ENCODE assay signal across 1 cellular context in the genomic region with DNA sequence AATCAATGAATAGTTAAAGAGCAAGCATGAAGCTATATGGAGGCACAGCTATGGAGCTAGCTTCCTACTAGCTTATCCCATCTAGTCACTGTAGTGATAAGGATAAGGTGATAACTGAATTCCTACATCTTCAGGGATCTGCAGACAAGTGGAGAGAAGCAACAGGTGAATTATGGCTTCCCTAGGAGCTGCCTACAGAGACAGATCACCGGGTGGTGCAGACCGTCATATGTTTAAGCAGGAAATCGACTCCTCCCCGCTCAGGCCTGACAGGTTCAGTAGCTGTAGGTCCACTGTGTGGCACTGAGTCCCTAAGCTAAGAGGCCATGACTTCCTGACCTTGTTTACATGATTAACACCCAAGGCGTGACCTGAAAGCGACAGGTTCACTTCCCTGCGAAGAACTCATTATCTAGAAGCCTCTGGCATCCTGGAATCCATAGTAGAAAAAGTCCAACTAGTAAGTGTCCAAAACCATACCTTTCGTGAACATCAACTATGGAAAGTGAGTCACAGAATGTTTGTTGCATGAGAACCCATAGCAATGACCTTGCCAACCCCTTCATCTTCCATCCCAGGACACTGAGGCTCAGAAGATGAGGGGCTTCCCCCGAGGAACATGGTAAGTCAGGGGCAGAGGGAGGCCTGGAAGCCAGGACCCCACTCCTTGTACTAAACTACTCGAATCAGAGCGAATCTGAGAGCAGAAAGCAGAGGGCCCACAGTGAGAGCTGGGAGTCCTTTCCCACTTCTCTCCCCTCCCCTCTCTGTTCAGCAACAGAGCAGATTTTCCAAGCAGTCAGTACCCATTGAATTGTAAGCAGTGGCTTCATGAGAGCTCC.
TF ChIP-seq lines count a peak whose summit lies in the region.

No MANE protein-coding gene starts in this region.

TF ChIP-seq in HEK293, 187 proteins besides CTCF, POLR2A, EP300 and RAD21 (continued from another document):
- TF ChIP-seq SCRT1 (tag by site-specific recombination; IDR thresholded peaks at IDR 0.05; ENCODE audit: borderline replicate concordance), result 0 out of 2 replicates have a peak, but pooled peaks have one; percentile 32
- TF ChIP-seq ZNF843 (tag by site-specific recombination; IDR thresholded peaks at IDR 0.05), result no peak
- TF ChIP-seq, protein P1, sequence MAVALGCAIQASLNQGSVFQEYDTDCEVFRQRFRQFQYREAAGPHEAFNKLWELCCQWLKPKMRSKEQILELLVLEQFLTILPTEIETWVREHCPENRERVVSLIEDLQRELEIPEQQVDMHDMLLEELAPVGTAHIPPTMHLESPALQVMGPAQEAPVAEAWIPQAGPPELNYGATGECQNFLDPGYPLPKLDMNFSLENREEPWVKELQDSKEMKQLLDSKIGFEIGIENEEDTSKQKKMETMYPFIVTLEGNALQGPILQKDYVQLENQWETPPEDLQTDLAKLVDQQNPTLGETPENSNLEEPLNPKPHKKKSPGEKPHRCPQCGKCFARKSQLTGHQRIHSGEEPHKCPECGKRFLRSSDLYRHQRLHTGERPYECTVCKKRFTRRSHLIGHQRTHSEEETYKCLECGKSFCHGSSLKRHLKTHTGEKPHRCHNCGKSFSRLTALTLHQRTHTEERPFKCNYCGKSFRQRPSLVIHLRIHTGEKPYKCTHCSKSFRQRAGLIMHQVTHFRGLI (tag by site-specific recombination; IDR thresholded peaks at IDR 0.05), result no peak
- TF ChIP-seq ZNF292 (tag by site-specific recombination; IDR thresholded peaks at IDR 0.05; ENCODE audit: borderline replicate concordance, low read depth), result no peak
- TF ChIP-seq, protein P2, sequence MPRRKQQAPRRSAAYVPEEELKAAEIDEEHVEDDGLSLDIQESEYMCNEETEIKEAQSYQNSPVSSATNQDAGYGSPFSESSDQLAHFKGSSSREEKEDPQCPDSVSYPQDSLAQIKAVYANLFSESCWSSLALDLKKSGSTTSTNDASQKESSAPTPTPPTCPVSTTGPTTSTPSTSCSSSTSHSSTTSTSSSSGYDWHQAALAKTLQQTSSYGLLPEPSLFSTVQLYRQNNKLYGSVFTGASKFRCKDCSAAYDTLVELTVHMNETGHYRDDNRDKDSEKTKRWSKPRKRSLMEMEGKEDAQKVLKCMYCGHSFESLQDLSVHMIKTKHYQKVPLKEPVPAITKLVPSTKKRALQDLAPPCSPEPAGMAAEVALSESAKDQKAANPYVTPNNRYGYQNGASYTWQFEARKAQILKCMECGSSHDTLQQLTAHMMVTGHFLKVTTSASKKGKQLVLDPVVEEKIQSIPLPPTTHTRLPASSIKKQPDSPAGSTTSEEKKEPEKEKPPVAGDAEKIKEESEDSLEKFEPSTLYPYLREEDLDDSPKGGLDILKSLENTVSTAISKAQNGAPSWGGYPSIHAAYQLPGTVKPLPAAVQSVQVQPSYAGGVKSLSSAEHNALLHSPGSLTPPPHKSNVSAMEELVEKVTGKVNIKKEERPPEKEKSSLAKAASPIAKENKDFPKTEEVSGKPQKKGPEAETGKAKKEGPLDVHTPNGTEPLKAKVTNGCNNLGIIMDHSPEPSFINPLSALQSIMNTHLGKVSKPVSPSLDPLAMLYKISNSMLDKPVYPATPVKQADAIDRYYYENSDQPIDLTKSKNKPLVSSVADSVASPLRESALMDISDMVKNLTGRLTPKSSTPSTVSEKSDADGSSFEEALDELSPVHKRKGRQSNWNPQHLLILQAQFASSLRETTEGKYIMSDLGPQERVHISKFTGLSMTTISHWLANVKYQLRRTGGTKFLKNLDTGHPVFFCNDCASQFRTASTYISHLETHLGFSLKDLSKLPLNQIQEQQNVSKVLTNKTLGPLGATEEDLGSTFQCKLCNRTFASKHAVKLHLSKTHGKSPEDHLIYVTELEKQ (tag by site-specific recombination; IDR thresholded peaks at IDR 0.05; ENCODE audit: borderline replicate concordance), result no peak
